Comparison of ENCODE assay signal across 8 cellular contexts in the genomic region with DNA sequence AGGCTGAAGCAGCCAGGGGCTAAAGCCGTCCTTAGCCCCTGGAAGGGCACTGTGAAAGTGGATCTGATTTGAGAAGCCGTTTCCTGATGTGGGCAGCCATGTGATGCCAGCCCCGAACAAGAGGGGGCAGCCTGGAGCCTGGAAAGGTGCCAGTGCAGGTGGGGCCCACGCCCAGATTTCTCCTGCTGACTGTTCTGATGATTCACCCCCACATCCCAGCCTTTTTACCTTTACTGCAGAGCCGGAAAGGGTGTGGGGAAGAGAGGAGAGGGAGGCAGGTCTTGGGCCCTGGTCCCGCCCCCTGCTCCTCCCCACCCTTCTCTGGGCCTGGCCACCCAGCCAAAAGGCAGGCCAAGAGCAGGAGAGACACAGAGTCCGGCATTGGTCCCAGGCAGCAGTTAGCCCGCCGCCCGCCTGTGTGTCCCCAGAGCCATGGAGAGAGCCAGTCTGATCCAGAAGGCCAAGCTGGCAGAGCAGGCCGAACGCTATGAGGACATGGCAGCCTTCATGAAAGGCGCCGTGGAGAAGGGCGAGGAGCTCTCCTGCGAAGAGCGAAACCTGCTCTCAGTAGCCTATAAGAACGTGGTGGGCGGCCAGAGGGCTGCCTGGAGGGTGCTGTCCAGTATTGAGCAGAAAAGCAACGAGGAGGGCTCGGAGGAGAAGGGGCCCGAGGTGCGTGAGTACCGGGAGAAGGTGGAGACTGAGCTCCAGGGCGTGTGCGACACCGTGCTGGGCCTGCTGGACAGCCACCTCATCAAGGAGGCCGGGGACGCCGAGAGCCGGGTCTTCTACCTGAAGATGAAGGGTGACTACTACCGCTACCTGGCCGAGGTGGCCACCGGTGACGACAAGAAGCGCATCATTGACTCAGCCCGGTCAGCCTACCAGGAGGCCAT. TPM values are rescaled to one million over a fixed set of nuclear protein-coding genes. Genes with fewer than 3 reads are reported as not detected.
DNase-seq lines count a peak whose midpoint lies in the region; ATAC-seq and FAIRE-seq lines count a peak whose summit lies in the region.

Gene SFN (plus strand): TSS at position 369 of the 896 bp plus-strand sequence. CDS start 64 bp downstream, at position 433.

- H3K4me1 ChIP-seq in small intestine (ENCODE audit: control insufficient read depth in 2 of 2, insufficient read depth in 1 of 2, low read depth in 1 of 2, low read length in 1 of 2): no peaks in the 10 kb centered on the region

- DNase-seq in SIG-M5 treated with dmso at 0.1 percent for 504 hours (lab: John Stamatoyannopoulos, UW; ENCODE audit: unreplicated experiment) (peak; percentile 47), SIG-M5 (lab: John Stamatoyannopoulos, UW) (no peak), NCI-H345 (lab: John Stamatoyannopoulos, UW) (peak; percentile 97), glomerular visceral epithelial cell (ENCODE audit: extremely low spot score) (peak; percentile 86), small intestine (peak; percentile 99)
- peak; percentile 65 for DNase-seq in activated T-cell treated with anti-CD3 and anti-CD28 coated beads, Interleukin-2, amount 50 U/mL, for 1 hour

- no peak for FAIRE-seq in small intestine (lab: Jason Lieb, UNC)

- H3K36me3 ChIP-seq in small intestine (ENCODE audit: control insufficient read depth in 2 of 2, insufficient read depth in 2 of 2, low read length in 2 of 2): no peaks in the 10 kb centered on the region

- no peaks in the 10 kb centered on the region for H3K9me3 ChIP-seq in small intestine (ENCODE audit: control insufficient read depth, low read depth)

- peak within 1 kb of the TSS; percentile 94 to 96 for H3K27ac ChIP-seq in small intestine (ENCODE audit: low read depth in 1 of 2, low read length in 1 of 2)

- 12 to 71% (median 38%) methylated on average over 36 to 37 of the region's 37 CpGs for WGBS in small intestine, 3 donors

- peak within 1 kb of the TSS; percentile 43 to 79 for H3K4me3 ChIP-seq in small intestine (ENCODE audit: low read depth in 1 of 2, low read length in 2 of 2)

- ATAC-seq in HG03457 (IDR thresholded peaks at IDR 0.05; ENCODE audit: unreplicated experiment) (no peak), GM18861 (IDR thresholded peaks at IDR 0.05; ENCODE audit: unreplicated experiment) (no peak)

- no peaks in the 10 kb centered on the region for H3K27me3 ChIP-seq in small intestine (ENCODE audit: control insufficient read depth in 2 of 2, insufficient read depth in 2 of 2, low read length in 2 of 2)

RNA-seq across cellular contexts. Expression of gene SFN, which starts in this region (rescaled TPM):
- 100 to 1,000 TPM in 2 of 3 donors, 10 to 100 TPM in 1; 67.8 to 137 (median 128) TPM for polyA plus RNA-seq in small intestine
